In genomic region chr11:68436985-68437926, GRCh38 we compare ENCODE assay signal across 9 cellular contexts. TPM values are rescaled to one million over a fixed set of nuclear protein-coding genes. Genes with fewer than 3 reads are reported as not detected.
A peak's percentile ranks its signal among the peaks of the same experiment; 100 is the strongest.
DNase-seq lines count a peak whose midpoint lies in the region; ATAC-seq, FAIRE-seq and TF ChIP-seq lines count a peak whose summit lies in the region.
"Had no signal": no experiment of that assay in that cellular context is flagged by ENCODE, and none has a peak within 500 bp of the region (broad histone marks: within the 10 kb centered on the region; RNA-seq: fewer than 3 reads in every experiment).

No MANE protein-coding gene starts in this region.

- ATAC-seq in K562 (peak; percentile 91), left colon (peak; percentile 32), HG03442 (IDR thresholded peaks at IDR 0.05; ENCODE audit: unreplicated experiment) (no peak), GM18511 (IDR thresholded peaks at IDR 0.05; ENCODE audit: unreplicated experiment) (no peak)

- BruUV-seq in K562 (replicated peaks; lab: Mats Ljungman, UMichigan), result no TSS peak

- peak overlapping the region; percentile 40; the same call in 1 of the 2 replicates for H3K9ac ChIP-seq in HUES64 (ENCODE audit: low read depth, low read length)
- H3K9ac ChIP-seq in K562 (ENCODE audit: insufficient read depth in 1 of 2, low read depth in 2 of 2, low read length in 2 of 2), result peak overlapping the region; percentile 41 to 73; a peak in 3 of 4 replicates

- H3K4me1 ChIP-seq in HUES64 (ENCODE audit: insufficient read depth, low read length), result peaks cover 19% of the 10 kb centered on the region
- H3K4me1 ChIP-seq in K562 (replicated peaks in 1 of 2; ENCODE audit: control insufficient read depth in 2 of 2, insufficient read depth in 2 of 2, low read length in 2 of 2), result peaks cover 15 to 44% of the 10 kb centered on the region in 2 experiments; a peak in 4 of 5 replicates

- CTCF ChIA-PET in K562 (lab: Yijun Ruan, JAX; ENCODE audit: low intra/inter-chr PET ratio), result no interaction called here

- POLR2A ChIA-PET in K562 (lab: Yijun Ruan, JAX), result interaction anchor here (0.6 kb wide), 2 partner anchors 23 to 25 kb away, joined by 3 read pairs; no protein-coding TSS in a partner anchor

- H3K27ac ChIP-seq in HUES64 (ENCODE audit: low read depth, low read length) (peak overlapping the region; percentile 35; the same call in 1 of the 2 replicates), K562 (ENCODE audit: extremely low read depth, low read depth, low read length) (peak overlapping the region; percentile 79; the same call in 2 of the 3 replicates)
- H3K27ac ChIP-seq: epithelial cell of prostate had no signal

- no peaks in the 10 kb centered on the region; the same call in 1 of the 2 replicates for H4K20me1 ChIP-seq in K562 (replicated peaks; ENCODE audit: control insufficient read depth, insufficient read depth, low read length)

- FAIRE-seq in K562 (lab: Jason Lieb, UNC), result peak; percentile 96

- TF ChIP-seq CTCF in K562 (IDR thresholded peaks at IDR 0.05 in 2 of 3, conservative IDR thresholded peaks at IDR 0.05 in 1 of 3; ENCODE audit: insufficient read depth in 2 of 3, low read depth in 1 of 3, low read length in 3 of 3), result peak; percentile 52 to 66 (median 55)

- TF ChIP-seq EP300 in K562 (IDR thresholded peaks at IDR 0.05; ENCODE audit: low read length), result no peak

- H3K9me3 ChIP-seq in HUES64 (ENCODE audit: insufficient read depth, low read depth, low read length) (no peaks in the 10 kb centered on the region), K562 (replicated peaks; ENCODE audit: control insufficient read depth, insufficient read depth, low read depth, low read length) (no peaks in the 10 kb centered on the region)

- in situ Hi-C loops in K562 (cut with MboI), result no loop called here
- in situ Hi-C loops in G401 (cut with HindIII; ENCODE audit: low sequenced_read_pairs), result no loop called here

- H3K27me3 ChIP-seq in HUES64 (ENCODE audit: insufficient read depth, low read length) (no peaks in the 10 kb centered on the region), K562 (ENCODE audit: control insufficient read depth in 2 of 2, insufficient read depth in 2 of 2, low read length in 2 of 2) (no peaks in the 10 kb centered on the region)

- peak overlapping the region; percentile 68 for H3K4me2 ChIP-seq in K562 (ENCODE audit: insufficient read depth, low read length)

- peak overlapping the region; percentile 83 for H2AFZ ChIP-seq in K562 (ENCODE audit: low read depth, low read length)

- intact Hi-C loops in K562 (cut with micrococcal nuclease), result no loop called here
- intact Hi-C loops in left colon (cut with DNase I, micrococcal nuclease), result no loop called here

- peak; percentile 81 for DNase-seq in A172 (ENCODE audit: low spot score)
- DNase-seq in K562 (ENCODE audit: extremely low read depth in 1 of 4, low spot score in 3 of 4), result peak; percentile 67 to 82 (median 68)
- DNase-seq in left colon, result no peak
- DNase-seq in NCI-H2029 (lab: John Stamatoyannopoulos, UW), result no peak
- DNase-seq in G401 (ENCODE audit: low spot score), result no peak

- peak in 1 of 2 experiments; percentile 24; a peak in 1 of 4 replicates for TF ChIP-seq RAD21 in K562 (CRISPR knock-in tag; conservative IDR thresholded peaks at IDR 0.05 in 1 of 2, IDR thresholded peaks at IDR 0.05 in 1 of 2)

- peaks cover 28% of the 10 kb centered on the region for H3K36me3 ChIP-seq in HUES64 (ENCODE audit: insufficient read depth, low read length)
- H3K36me3 ChIP-seq in K562 (ENCODE audit: control insufficient read depth, insufficient read depth, low read length), result peaks cover 76% of the 10 kb centered on the region; the same call in 2 of the 3 replicates

- peaks cover 12% of the 10 kb centered on the region for H3K9me1 ChIP-seq in K562 (ENCODE audit: control insufficient read depth, insufficient read depth, low read length)

- TF ChIP-seq POLR2A in K562 (conservative IDR thresholded peaks at IDR 0.05), result no peak

- H3K4me3 ChIP-seq in HUES64 (ENCODE audit: low read length) (no peak overlapping the region), K562 (no peak overlapping the region)

- WGBS in HUES64, result 92% methylated on average over 34 of the region's 34 CpGs
- WGBS in K562 (ENCODE audit: insufficient coverage, low coverage, missing lambda C conversion rate), result 54% methylated on average over 33 of the region's 34 CpGs

- H3K79me2 ChIP-seq in K562 (ENCODE audit: control insufficient read depth, insufficient read depth, low read length), result no peaks in the 10 kb centered on the region

TF ChIP-seq in K562, 482 proteins besides CTCF, POLR2A, EP300 and RAD21 (continues in another document):
- no peak for TF ChIP-seq EHMT2 (IDR thresholded peaks at IDR 0.05)
- TF ChIP-seq BCL6 (CRISPR knock-in tag; IDR thresholded peaks at IDR 0.05), result no peak
- TF ChIP-seq ZFP1 (CRISPR knock-in tag; IDR thresholded peaks at IDR 0.05), result no peak
- TF ChIP-seq ZNF699 (CRISPR knock-in tag; IDR thresholded peaks at IDR 0.05; ENCODE audit: insufficient replicate concordance), result no peak
- no peak for TF ChIP-seq ATF1 (CRISPR knock-in tag; IDR thresholded peaks at IDR 0.05)
- TF ChIP-seq ATF1 (tag; IDR thresholded peaks at IDR 0.05), result no peak
- TF ChIP-seq ZMIZ1 (IDR thresholded peaks at IDR 0.05; ENCODE audit: low read depth in 2 of 2, low read length in 2 of 2), result 0 out of 4 replicates have a peak, but pooled peaks of 1 of the 2 experiments have one; percentile 0
- TF ChIP-seq TARDBP (IDR thresholded peaks at IDR 0.05), result no peak
- TF ChIP-seq DPF2 (IDR thresholded peaks at IDR 0.05), result peak; percentile 57; the same call in 1 of the 2 replicates

RNA-seq across cellular contexts. Expression of gene PPP6R3, which starts 23.3 kb away (rescaled TPM):
- 94.1 and 116 TPM in 2 replicates for total RNA-seq in A172 (2014; rRNA removed; shearing (Covaris generic))
- polyA plus RNA-seq in HUES64 (2013, experiment 1 of 2), result 82.7 TPM
- polyA plus RNA-seq in HUES64 (2013, experiment 2 of 2), result 87.9 TPM
- total RNA-seq in K562 (2011; cell fraction: chromatin; rRNA removed; ENCODE audit: low replicate concordance), result 136 and 375 TPM in 2 replicates
- 57.0 and 86.1 TPM in 2 replicates for total RNA-seq in K562 (2011; cell fraction: nucleolus; rRNA removed)
- total RNA-seq in K562 (2011; cell fraction: nucleoplasm; rRNA removed), result 132 and 147 TPM in 2 replicates
- total RNA-seq in K562 (2014; rRNA removed) (96.1 and 103 TPM in 2 replicates), K562 (2014; rRNA removed; fragmentation: Illumina TruSeq; extraction: Trizol) (110 and 132 TPM in 2 replicates), K562 (2015; rRNA removed; fragmentation: Illumina TruSeq; extraction: Trizol) (111 and 117 TPM in 2 replicates), K562 (2021) (90.3 and 91.2 TPM in 2 replicates), left colon (100 to 1,000 TPM; 102 to 112 TPM)
- polyA plus RNA-seq in K562 (2011; rRNA removed) (58.4 and 75.6 TPM in 2 replicates), K562 (2014; fragmentation: Illumina TruSeq; extraction: Trizol) (69.1 and 80.6 TPM in 2 replicates), K562 (2014; fragmentation: Nextera tagmentation; extraction: Ambion mirVana) (10 to 100 TPM; 20.3 to 32.5 TPM), K562 (2014; rRNA removed) (46.7 and 48.4 TPM in 2 replicates)
- polyA plus RNA-seq in K562 (2011; cell fraction: cytosol; rRNA removed), result 25.4 and 35.3 TPM in 2 replicates
- polyA plus RNA-seq in K562 (2011; cell fraction: nucleus; rRNA removed), result 95.8 and 111 TPM in 2 replicates
- 45.4 and 55.1 TPM in 2 replicates for polyA plus RNA-seq in K562 (2012)
- 179 and 197 TPM in 2 replicates for polyA minus RNA-seq in K562 (2011; rRNA and poly(A)+ RNA removed)
- 67.2 and 87.0 TPM in 2 replicates for polyA minus RNA-seq in K562 (2011; cell fraction: cytosol; rRNA and poly(A)+ RNA removed)
- polyA minus RNA-seq in K562 (2011; cell fraction: nucleus; rRNA and poly(A)+ RNA removed), result 114 and 187 TPM in 2 replicates
- total RNA-seq in G401 (2014; rRNA removed; shearing (Covaris generic)), result 108 and 157 TPM in 2 replicates

Comparison
In these comparisons a context has a peak if more than half of its experiments do, and no peak if none do; other contexts are left out.
1. DNase-seq: peak in A172 (single experiment) and K562 (4 of 4); none in left colon (0 of 2), NCI-H2029 (single experiment) and G401 (single experiment).
2. ATAC-seq: peak in K562 (single experiment) and left colon (single experiment); none in HG03442 (single experiment) and GM18511 (single experiment).